In the genomic region with DNA sequence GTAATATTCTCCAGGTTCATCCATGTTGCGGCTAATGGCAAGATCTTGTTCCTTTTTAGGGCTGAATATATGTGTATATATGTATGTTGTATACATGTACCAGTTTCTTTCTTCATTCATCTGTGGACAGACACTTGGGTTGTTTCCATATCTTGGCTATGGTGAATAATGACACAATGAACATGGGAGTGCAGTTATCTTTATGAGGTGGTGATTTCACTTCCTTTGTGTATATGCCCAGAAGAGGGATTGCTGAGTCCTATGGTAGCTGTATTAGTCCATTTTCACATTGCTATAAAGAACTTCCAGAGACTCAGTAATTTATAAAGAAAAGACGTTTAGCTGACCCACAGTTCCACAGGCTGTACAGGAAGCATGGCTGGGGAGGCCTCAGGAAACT, we compare ENCODE assay signal across 1 cellular context.
TF ChIP-seq lines count a peak whose summit lies in the region.

No MANE protein-coding gene starts in this region.

TF ChIP-seq in endothelial cell of umbilical vein, 7 proteins besides CTCF, POLR2A, EP300 and RAD21:
- TF ChIP-seq JUN (IDR thresholded peaks at IDR 0.05; ENCODE audit: borderline replicate concordance, insufficient read depth, insufficient read length, low read depth), result no peak
- TF ChIP-seq EZH2 (IDR thresholded peaks at IDR 0.05; ENCODE audit: borderline replicate concordance, low read depth, low read length, severe bottlenecking), result no peak
- no peak for TF ChIP-seq MYC (IDR thresholded peaks at IDR 0.05; ENCODE audit: low read depth, low read length)
- TF ChIP-seq, protein P1, sequence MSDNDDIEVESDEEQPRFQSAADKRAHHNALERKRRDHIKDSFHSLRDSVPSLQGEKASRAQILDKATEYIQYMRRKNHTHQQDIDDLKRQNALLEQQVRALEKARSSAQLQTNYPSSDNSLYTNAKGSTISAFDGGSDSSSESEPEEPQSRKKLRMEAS (IDR thresholded peaks at IDR 0.05; ENCODE audit: insufficient read depth, insufficient read length), result no peak
- no peak for TF ChIP-seq GATA2 (IDR thresholded peaks at IDR 0.05; ENCODE audit: insufficient read depth, insufficient read length, low read depth, low read length)
- no peak for TF ChIP-seq POLR2AphosphoS5 (IDR thresholded peaks at IDR 0.05; ENCODE audit: insufficient read depth, low read depth, low read length)
- no peak for TF ChIP-seq FOS (IDR thresholded peaks at IDR 0.05; ENCODE audit: borderline replicate concordance, insufficient read depth, low read length)
